Comparison of ENCODE assay signal across 1 cellular context in genomic region chr17:4986951-4987766, GRCh38.
TF ChIP-seq lines count a peak whose summit lies in the region.

Gene CAMTA2, minus strand, starts transcription at chr17:4987675. Its CDS starts 1,453 bp downstream, at chr17:4986222.

TF ChIP-seq in HEK293, 187 proteins besides CTCF, POLR2A, EP300 and RAD21 (continued from another document and continues in another):
- TF ChIP-seq, protein P1, sequence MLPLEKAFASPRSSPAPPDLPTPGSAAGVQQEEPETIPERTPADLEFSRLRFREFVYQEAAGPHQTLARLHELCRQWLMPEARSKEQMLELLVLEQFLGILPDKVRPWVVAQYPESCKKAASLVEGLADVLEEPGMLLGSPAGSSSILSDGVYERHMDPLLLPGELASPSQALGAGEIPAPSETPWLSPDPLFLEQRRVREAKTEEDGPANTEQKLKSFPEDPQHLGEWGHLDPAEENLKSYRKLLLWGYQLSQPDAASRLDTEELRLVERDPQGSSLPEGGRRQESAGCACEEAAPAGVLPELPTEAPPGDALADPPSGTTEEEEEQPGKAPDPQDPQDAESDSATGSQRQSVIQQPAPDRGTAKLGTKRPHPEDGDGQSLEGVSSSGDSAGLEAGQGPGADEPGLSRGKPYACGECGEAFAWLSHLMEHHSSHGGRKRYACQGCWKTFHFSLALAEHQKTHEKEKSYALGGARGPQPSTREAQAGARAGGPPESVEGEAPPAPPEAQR (tag by site-specific recombination; IDR thresholded peaks at IDR 0.05): 0 out of 2 replicates have a peak, but pooled peaks have one; percentile 60
- TF ChIP-seq ZFP37 (tag by site-specific recombination; IDR thresholded peaks at IDR 0.05) (peak; percentile 57; the same call in 1 of the 2 replicates), ZNF596 (tag by site-specific recombination; IDR thresholded peaks at IDR 0.05) (0 out of 2 replicates have a peak, but pooled peaks have one; percentile 17), TCF7L2 (IDR thresholded peaks at IDR 0.05; ENCODE audit: borderline replicate concordance, low read depth, low read length) (no peak), ZBTB11 (tag by site-specific recombination; conservative IDR thresholded peaks at IDR 0.05; ENCODE audit: low read depth) (peak; percentile 87), GLI4 (tag by site-specific recombination; IDR thresholded peaks at IDR 0.05) (0 out of 2 replicates have a peak, but pooled peaks have one; percentile 43), ZNF155 (tag by site-specific recombination; IDR thresholded peaks at IDR 0.05) (no peak), SETDB1 (IDR thresholded peaks at IDR 0.05; ENCODE audit: insufficient read length, low read length) (no peak), IKZF3 (tag by site-specific recombination; IDR thresholded peaks at IDR 0.05) (peak; percentile 85), ZNF24 (tag by site-specific recombination; IDR thresholded peaks at IDR 0.05) (0 out of 2 replicates have a peak, but pooled peaks have one; percentile 65), ZNF132 (tag by site-specific recombination; IDR thresholded peaks at IDR 0.05; ENCODE audit: borderline replicate concordance) (no peak), ZNF610 (tag by site-specific recombination; IDR thresholded peaks at IDR 0.05; ENCODE audit: borderline replicate concordance) (peak; percentile 77; the same call in 1 of the 2 replicates), ZNF423 (tag by site-specific recombination; IDR thresholded peaks at IDR 0.05) (peak; percentile 98), ZNF221 (tag by site-specific recombination; IDR thresholded peaks at IDR 0.05; ENCODE audit: borderline replicate concordance) (0 out of 2 replicates have a peak, but pooled peaks have one; percentile 57), SP2 (tag by site-specific recombination; IDR thresholded peaks at IDR 0.05) (peak; percentile 48), KLF1 (tag by site-specific recombination; IDR thresholded peaks at IDR 0.05) (peak; percentile 68), ZNF629 (tag by site-specific recombination; IDR thresholded peaks at IDR 0.05) (peak; percentile 96), ZNF785 (tag by site-specific recombination; IDR thresholded peaks at IDR 0.05) (peak; percentile 71; the same call in 1 of the 2 replicates), GLIS2 (tag by site-specific recombination; IDR thresholded peaks at IDR 0.05) (peak; percentile 100), ZNF433 (tag by site-specific recombination; IDR thresholded peaks at IDR 0.05; ENCODE audit: low read depth) (no peak), ZNF335 (tag by site-specific recombination; conservative IDR thresholded peaks at IDR 0.05) (peak; percentile 99), REST (tag by site-specific recombination; IDR thresholded peaks at IDR 0.05) (peak; percentile 50; the same call in 1 of the 2 replicates), KLF7 (tag by site-specific recombination; IDR thresholded peaks at IDR 0.05; ENCODE audit: borderline replicate concordance) (no peak), ZNF623 (tag by site-specific recombination; IDR thresholded peaks at IDR 0.05) (0 out of 2 replicates have a peak, but pooled peaks have one; percentile 12), ZNF23 (tag by site-specific recombination; IDR thresholded peaks at IDR 0.05; ENCODE audit: borderline replicate concordance) (no peak), ZBTB48 (tag by site-specific recombination; IDR thresholded peaks at IDR 0.05) (peak; percentile 99), ZNF473 (tag by site-specific recombination; IDR thresholded peaks at IDR 0.05) (no peak), PRDM4 (tag by site-specific recombination; IDR thresholded peaks at IDR 0.05) (no peak), ZNF311 (tag by site-specific recombination; IDR thresholded peaks at IDR 0.05; ENCODE audit: borderline replicate concordance) (no peak), ZFP3 (tag by site-specific recombination; IDR thresholded peaks at IDR 0.05; ENCODE audit: low read depth) (no peak), ZNF214 (tag by site-specific recombination; IDR thresholded peaks at IDR 0.05; ENCODE audit: borderline replicate concordance) (no peak), ZBTB21 (tag by site-specific recombination; IDR thresholded peaks at IDR 0.05) (peak; percentile 79), ZNF654 (tag by site-specific recombination; IDR thresholded peaks at IDR 0.05; ENCODE audit: low read depth) (no peak), ZNF544 (tag by site-specific recombination; IDR thresholded peaks at IDR 0.05) (no peak), ZNF157 (tag by site-specific recombination; IDR thresholded peaks at IDR 0.05) (no peak), YY2 (tag by site-specific recombination; IDR thresholded peaks at IDR 0.05) (peak; percentile 84; the same call in 1 of the 2 replicates), ZNF510 (tag by site-specific recombination; IDR thresholded peaks at IDR 0.05; ENCODE audit: insufficient replicate concordance) (no peak), ZNF266 (tag by site-specific recombination; IDR thresholded peaks at IDR 0.05; ENCODE audit: low read depth) (0 out of 2 replicates have a peak, but pooled peaks have one; percentile 9), KLF8 (tag by site-specific recombination; IDR thresholded peaks at IDR 0.05) (peak; percentile 82; the same call in 1 of the 2 replicates)
- TF ChIP-seq, protein P2, sequence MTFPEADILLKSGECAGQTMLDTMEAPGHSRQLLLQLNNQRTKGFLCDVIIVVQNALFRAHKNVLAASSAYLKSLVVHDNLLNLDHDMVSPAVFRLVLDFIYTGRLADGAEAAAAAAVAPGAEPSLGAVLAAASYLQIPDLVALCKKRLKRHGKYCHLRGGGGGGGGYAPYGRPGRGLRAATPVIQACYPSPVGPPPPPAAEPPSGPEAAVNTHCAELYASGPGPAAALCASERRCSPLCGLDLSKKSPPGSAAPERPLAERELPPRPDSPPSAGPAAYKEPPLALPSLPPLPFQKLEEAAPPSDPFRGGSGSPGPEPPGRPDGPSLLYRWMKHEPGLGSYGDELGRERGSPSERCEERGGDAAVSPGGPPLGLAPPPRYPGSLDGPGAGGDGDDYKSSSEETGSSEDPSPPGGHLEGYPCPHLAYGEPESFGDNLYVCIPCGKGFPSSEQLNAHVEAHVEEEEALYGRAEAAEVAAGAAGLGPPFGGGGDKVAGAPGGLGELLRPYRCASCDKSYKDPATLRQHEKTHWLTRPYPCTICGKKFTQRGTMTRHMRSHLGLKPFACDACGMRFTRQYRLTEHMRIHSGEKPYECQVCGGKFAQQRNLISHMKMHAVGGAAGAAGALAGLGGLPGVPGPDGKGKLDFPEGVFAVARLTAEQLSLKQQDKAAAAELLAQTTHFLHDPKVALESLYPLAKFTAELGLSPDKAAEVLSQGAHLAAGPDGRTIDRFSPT (tag by site-specific recombination; IDR thresholded peaks at IDR 0.05): peak; percentile 96
- TF ChIP-seq, protein P3, sequence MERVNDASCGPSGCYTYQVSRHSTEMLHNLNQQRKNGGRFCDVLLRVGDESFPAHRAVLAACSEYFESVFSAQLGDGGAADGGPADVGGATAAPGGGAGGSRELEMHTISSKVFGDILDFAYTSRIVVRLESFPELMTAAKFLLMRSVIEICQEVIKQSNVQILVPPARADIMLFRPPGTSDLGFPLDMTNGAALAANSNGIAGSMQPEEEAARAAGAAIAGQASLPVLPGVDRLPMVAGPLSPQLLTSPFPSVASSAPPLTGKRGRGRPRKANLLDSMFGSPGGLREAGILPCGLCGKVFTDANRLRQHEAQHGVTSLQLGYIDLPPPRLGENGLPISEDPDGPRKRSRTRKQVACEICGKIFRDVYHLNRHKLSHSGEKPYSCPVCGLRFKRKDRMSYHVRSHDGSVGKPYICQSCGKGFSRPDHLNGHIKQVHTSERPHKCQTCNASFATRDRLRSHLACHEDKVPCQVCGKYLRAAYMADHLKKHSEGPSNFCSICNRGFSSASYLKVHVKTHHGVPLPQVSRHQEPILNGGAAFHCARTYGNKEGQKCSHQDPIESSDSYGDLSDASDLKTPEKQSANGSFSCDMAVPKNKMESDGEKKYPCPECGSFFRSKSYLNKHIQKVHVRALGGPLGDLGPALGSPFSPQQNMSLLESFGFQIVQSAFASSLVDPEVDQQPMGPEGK (tag by site-specific recombination; IDR thresholded peaks at IDR 0.05): peak; percentile 95
- TF ChIP-seq, protein P4, sequence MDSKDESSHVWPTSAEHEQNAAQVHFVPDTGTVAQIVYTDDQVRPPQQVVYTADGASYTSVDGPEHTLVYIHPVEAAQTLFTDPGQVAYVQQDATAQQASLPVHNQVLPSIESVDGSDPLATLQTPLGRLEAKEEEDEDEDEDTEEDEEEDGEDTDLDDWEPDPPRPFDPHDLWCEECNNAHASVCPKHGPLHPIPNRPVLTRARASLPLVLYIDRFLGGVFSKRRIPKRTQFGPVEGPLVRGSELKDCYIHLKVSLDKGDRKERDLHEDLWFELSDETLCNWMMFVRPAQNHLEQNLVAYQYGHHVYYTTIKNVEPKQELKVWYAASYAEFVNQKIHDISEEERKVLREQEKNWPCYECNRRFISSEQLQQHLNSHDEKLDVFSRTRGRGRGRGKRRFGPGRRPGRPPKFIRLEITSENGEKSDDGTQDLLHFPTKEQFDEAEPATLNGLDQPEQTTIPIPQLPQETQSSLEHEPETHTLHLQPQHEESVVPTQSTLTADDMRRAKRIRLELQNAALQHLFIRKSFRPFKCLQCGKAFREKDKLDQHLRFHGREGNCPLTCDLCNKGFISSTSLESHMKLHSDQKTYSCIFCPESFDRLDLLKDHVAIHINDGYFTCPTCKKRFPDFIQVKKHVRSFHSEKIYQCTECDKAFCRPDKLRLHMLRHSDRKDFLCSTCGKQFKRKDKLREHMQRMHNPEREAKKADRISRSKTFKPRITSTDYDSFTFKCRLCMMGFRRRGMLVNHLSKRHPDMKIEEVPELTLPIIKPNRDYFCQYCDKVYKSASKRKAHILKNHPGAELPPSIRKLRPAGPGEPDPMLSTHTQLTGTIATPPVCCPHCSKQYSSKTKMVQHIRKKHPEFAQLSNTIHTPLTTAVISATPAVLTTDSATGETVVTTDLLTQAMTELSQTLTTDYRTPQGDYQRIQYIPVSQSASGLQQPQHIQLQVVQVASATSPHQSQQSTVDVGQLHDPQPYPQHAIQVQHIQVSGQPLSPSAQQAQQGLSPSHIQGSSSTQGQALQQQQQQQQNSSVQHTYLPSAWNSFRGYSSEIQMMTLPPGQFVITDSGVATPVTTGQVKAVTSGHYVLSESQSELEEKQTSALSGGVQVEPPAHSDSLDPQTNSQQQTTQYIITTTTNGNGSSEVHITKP (tag by site-specific recombination; IDR thresholded peaks at IDR 0.05): peak; percentile 77
- TF ChIP-seq, protein P5, sequence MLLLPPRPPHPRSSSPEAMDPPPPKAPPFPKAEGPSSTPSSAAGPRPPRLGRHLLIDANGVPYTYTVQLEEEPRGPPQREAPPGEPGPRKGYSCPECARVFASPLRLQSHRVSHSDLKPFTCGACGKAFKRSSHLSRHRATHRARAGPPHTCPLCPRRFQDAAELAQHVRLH (tag by site-specific recombination; IDR thresholded peaks at IDR 0.05): peak; percentile 81; the same call in 1 of the 2 replicates
